Comparison of ENCODE assay signal across 16 cellular contexts in the genomic region with DNA sequence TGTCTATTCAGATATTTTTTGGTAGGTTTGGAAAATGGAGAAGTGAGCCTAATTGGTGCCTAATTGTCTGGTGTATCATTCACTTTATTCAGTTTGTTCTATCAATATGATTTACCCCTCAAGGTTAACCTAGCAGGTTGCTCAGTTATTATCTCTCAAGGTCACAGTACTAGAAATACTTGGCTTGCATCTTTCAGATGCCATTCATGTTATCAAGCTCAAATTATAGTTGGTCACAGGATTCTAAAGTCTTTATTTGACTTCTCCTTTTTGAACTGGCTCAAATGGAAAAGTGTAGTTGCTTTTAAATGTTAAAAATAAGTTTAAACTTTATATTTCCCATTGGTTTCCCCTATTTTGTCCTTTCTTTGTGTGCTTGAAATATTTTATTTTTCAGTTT. TPM values are rescaled to one million over a fixed set of nuclear protein-coding genes. Genes with fewer than 3 reads are reported as not detected.
"Had no signal": no experiment of that assay in that cellular context is flagged by ENCODE, and none has a peak within 500 bp of the region (broad histone marks: within the 10 kb centered on the region; RNA-seq: fewer than 3 reads in every experiment).

No MANE protein-coding gene starts in this region.

- H3K36me3 ChIP-seq: ovary, uterus had no signal

- FAIRE-seq: colon, endometrium had no signal

- DNase-seq: activated B cell treated with CpG ODN at 0.5 μM for 24 hours; activated CD4-positive, alpha-beta T cell treated with anti-CD3 and anti-CD28 coated beads for 48 hours; activated CD8-positive, alpha-beta memory T cell treated with anti-CD3 and anti-CD28 coated beads, Interleukin-2, amount 50 U/mL, for 48 hours; activated naive CD4-positive, alpha-beta T cell; activated naive CD8-positive, alpha-beta T cell treated with anti-CD3 and anti-CD28 coated beads, Interleukin-2, amount 10 ng/mL, durations not matched to agents 7 days and 5 days; immature natural killer cell; lower lobe of right lung; ovary; stimulated activated CD4-positive, alpha-beta T cell treated with anti-CD3 and anti-CD28 coated beads, Interleukin-4, amount 100 ng/mL, for 24 hours; stimulated activated naive CD4-positive, alpha-beta T cell; T-helper 17 cell; uterus had no signal

- H3K27ac ChIP-seq: cardiac muscle cell, lower lobe of right lung, ovary, uterus had no signal

- H3K27me3 ChIP-seq: cardiac muscle cell, ovary, tibial nerve, uterus had no signal

- H3K9me3 ChIP-seq: lower lobe of right lung, ovary, tibial nerve, uterus had no signal

- H3K4me3 ChIP-seq: cardiac muscle cell, lower lobe of right lung, ovary, tibial nerve, uterus had no signal

- ATAC-seq: lower lobe of right lung, T-helper 17 cell had no signal

- H3K4me1 ChIP-seq: uterus had no signal

RNA-seq across cellular contexts. Expression of a gene that starts 2.6 kb away (rescaled TPM):
- polyA plus RNA-seq: cardiac muscle cell had no signal
